ENCODE assay signal across 1 cellular context in the genomic region with DNA sequence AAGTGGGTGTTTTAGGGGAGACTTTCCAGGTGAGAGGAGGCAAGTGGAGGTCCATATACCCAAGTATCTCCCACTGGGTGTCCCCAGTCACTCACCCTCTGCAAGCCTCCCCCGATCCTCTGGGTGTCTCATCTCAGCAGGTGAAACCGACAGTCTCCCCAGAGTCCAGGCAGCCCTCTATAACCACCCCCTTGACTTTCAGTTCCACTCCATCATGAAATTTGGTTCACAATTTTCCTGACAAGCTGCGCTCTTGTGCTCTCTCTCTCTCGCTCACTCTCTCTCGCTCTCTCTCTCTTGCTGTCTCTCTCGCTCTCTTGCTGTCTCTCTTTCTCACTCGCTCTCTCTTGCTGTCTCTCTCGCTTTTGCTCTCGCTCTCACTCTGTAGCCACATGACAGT.
A peak's percentile ranks its signal among the peaks of the same experiment; 100 is the strongest.
TF ChIP-seq lines count a peak whose summit lies in the region.

No MANE protein-coding gene starts in this region.

TF ChIP-seq in GM12878, 131 proteins besides CTCF, POLR2A, EP300 and RAD21 (continued from another document):
- TF ChIP-seq PBX3 (IDR thresholded peaks at IDR 0.05; ENCODE audit: insufficient replicate concordance, low read depth, low read length) (peak; percentile 25), HDAC6 (IDR thresholded peaks at IDR 0.05; ENCODE audit: unreplicated experiment) (no peak), SPI1 (IDR thresholded peaks at IDR 0.05; ENCODE audit: borderline replicate concordance, insufficient read depth, low read depth, low read length) (peak; percentile 55; the same call in 1 of the 2 replicates), PAX8 (IDR thresholded peaks at IDR 0.05) (no peak), NRF1 (conservative IDR thresholded peaks at IDR 0.05; ENCODE audit: low read depth, low read length) (no peak), ZZZ3 (IDR thresholded peaks at IDR 0.05; ENCODE audit: control insufficient read depth, insufficient read length, low read depth) (peak; percentile 26), REST (IDR thresholded peaks at IDR 0.05; ENCODE audit: low read depth, low read length) (no peak)
- TF ChIP-seq, protein P1, sequence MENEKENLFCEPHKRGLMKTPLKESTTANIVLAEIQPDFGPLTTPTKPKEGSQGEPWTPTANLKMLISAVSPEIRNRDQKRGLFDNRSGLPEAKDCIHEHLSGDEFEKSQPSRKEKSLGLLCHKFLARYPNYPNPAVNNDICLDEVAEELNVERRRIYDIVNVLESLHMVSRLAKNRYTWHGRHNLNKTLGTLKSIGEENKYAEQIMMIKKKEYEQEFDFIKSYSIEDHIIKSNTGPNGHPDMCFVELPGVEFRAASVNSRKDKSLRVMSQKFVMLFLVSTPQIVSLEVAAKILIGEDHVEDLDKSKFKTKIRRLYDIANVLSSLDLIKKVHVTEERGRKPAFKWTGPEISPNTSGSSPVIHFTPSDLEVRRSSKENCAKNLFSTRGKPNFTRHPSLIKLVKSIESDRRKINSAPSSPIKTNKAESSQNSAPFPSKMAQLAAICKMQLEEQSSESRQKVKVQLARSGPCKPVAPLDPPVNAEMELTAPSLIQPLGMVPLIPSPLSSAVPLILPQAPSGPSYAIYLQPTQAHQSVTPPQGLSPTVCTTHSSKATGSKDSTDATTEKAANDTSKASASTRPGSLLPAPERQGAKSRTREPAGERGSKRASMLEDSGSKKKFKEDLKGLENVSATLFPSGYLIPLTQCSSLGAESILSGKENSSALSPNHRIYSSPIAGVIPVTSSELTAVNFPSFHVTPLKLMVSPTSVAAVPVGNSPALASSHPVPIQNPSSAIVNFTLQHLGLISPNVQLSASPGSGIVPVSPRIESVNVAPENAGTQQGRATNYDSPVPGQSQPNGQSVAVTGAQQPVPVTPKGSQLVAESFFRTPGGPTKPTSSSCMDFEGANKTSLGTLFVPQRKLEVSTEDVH (IDR thresholded peaks at IDR 0.05; ENCODE audit: low read depth, partially characterized antibody) = no peak
- TF ChIP-seq, protein P2, sequence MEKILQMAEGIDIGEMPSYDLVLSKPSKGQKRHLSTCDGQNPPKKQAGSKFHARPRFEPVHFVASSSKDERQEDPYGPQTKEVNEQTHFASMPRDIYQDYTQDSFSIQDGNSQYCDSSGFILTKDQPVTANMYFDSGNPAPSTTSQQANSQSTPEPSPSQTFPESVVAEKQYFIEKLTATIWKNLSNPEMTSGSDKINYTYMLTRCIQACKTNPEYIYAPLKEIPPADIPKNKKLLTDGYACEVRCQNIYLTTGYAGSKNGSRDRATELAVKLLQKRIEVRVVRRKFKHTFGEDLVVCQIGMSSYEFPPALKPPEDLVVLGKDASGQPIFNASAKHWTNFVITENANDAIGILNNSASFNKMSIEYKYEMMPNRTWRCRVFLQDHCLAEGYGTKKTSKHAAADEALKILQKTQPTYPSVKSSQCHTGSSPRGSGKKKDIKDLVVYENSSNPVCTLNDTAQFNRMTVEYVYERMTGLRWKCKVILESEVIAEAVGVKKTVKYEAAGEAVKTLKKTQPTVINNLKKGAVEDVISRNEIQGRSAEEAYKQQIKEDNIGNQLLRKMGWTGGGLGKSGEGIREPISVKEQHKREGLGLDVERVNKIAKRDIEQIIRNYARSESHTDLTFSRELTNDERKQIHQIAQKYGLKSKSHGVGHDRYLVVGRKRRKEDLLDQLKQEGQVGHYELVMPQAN (conservative IDR thresholded peaks at IDR 0.05) = no peak
- TF ChIP-seq, protein P3, sequence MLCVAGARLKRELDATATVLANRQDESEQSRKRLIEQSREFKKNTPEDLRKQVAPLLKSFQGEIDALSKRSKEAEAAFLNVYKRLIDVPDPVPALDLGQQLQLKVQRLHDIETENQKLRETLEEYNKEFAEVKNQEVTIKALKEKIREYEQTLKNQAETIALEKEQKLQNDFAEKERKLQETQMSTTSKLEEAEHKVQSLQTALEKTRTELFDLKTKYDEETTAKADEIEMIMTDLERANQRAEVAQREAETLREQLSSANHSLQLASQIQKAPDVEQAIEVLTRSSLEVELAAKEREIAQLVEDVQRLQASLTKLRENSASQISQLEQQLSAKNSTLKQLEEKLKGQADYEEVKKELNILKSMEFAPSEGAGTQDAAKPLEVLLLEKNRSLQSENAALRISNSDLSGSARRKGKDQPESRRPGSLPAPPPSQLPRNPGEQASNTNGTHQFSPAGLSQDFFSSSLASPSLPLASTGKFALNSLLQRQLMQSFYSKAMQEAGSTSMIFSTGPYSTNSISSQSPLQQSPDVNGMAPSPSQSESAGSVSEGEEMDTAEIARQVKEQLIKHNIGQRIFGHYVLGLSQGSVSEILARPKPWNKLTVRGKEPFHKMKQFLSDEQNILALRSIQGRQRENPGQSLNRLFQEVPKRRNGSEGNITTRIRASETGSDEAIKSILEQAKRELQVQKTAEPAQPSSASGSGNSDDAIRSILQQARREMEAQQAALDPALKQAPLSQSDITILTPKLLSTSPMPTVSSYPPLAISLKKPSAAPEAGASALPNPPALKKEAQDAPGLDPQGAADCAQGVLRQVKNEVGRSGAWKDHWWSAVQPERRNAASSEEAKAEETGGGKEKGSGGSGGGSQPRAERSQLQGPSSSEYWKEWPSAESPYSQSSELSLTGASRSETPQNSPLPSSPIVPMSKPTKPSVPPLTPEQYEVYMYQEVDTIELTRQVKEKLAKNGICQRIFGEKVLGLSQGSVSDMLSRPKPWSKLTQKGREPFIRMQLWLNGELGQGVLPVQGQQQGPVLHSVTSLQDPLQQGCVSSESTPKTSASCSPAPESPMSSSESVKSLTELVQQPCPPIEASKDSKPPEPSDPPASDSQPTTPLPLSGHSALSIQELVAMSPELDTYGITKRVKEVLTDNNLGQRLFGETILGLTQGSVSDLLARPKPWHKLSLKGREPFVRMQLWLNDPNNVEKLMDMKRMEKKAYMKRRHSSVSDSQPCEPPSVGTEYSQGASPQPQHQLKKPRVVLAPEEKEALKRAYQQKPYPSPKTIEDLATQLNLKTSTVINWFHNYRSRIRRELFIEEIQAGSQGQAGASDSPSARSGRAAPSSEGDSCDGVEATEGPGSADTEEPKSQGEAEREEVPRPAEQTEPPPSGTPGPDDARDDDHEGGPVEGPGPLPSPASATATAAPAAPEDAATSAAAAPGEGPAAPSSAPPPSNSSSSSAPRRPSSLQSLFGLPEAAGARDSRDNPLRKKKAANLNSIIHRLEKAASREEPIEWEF (IDR thresholded peaks at IDR 0.05; ENCODE audit: insufficient replicate concordance, low read depth, low read length) = no peak
- TF ChIP-seq, protein P4, sequence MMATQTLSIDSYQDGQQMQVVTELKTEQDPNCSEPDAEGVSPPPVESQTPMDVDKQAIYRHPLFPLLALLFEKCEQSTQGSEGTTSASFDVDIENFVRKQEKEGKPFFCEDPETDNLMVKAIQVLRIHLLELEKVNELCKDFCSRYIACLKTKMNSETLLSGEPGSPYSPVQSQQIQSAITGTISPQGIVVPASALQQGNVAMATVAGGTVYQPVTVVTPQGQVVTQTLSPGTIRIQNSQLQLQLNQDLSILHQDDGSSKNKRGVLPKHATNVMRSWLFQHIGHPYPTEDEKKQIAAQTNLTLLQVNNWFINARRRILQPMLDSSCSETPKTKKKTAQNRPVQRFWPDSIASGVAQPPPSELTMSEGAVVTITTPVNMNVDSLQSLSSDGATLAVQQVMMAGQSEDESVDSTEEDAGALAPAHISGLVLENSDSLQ (IDR thresholded peaks at IDR 0.05) = 0 out of 2 replicates have a peak, but pooled peaks have one; percentile 8
TF ChIP-seq in GM12878: peak in this region for 5.
